In genomic region chr5:129053438-129053837, GRCh38 we compare ENCODE assay signal across 12 cellular contexts. TPM values are rescaled to one million over a fixed set of nuclear protein-coding genes. Genes with fewer than 3 reads are reported as not detected.
A peak's percentile ranks its signal among the peaks of the same experiment; 100 is the strongest.
DNase-seq lines count a peak whose midpoint lies in the region; ATAC-seq and TF ChIP-seq lines count a peak whose summit lies in the region.
"Had no signal": no experiment of that assay in that cellular context is flagged by ENCODE, and none has a peak within 500 bp of the region (broad histone marks: within the 10 kb centered on the region; RNA-seq: fewer than 3 reads in every experiment).

No MANE protein-coding gene starts in this region.

- in situ Hi-C loops in gastrocnemius medialis (cut with MboI; ENCODE audit: low sequenced_read_pairs in 4 of 4), result no loop called here

- H3K79me2 ChIP-seq in PC-3 (ENCODE audit: low read length) (no peaks in the 10 kb centered on the region), hepatocyte (no peaks in the 10 kb centered on the region)

- intact Hi-C loops in PC-3 (cut with micrococcal nuclease), result loop anchor here (1.0 kb wide), 1 partner anchor 148 kb away; no protein-coding TSS in a partner anchor
- intact Hi-C loops in dorsolateral prefrontal cortex (cut with DNase I), result loop anchor here in 1 of 2 donors (10.0 kb wide), 1 partner anchor 149 kb away; no protein-coding TSS in a partner anchor
- intact Hi-C loops in gastrocnemius medialis (cut with DNase I; ENCODE audit: low total_unique reads), result no loop called here

- no peak overlapping the region for H3K4me3 ChIP-seq in PC-3 (ENCODE audit: low read length)
- H3K4me3 ChIP-seq in dorsolateral prefrontal cortex, result no peak overlapping the region
- H3K4me3 ChIP-seq in hepatocyte, result no peak overlapping the region
- no peak overlapping the region for H3K4me3 ChIP-seq in gastrocnemius medialis
- H3K4me3 ChIP-seq: SJCRH30 had no signal

- H3K27me3 Mint-ChIP-seq in activated T-helper 17 cell treated with anti-CD3 and anti-CD28 coated beads, Interleukin-2, amount 50 U/mL, for 72 hours, result peaks cover 10% of the 10 kb centered on the region
- peaks cover 0 to 3% (median 2%) of the 10 kb centered on the region in 3 donors for H3K27me3 Mint-ChIP-seq in immature natural killer cell (ENCODE audit: low read depth in 3 of 3)

- no peaks in the 10 kb centered on the region for H3K36me3 ChIP-seq in PC-3 (ENCODE audit: low read depth, low read length)
- H3K36me3 ChIP-seq in hepatocyte (replicated peaks; ENCODE audit: insufficient read depth, low read depth), result no peaks in the 10 kb centered on the region
- no peaks in the 10 kb centered on the region for H3K36me3 ChIP-seq in gastrocnemius medialis
- H3K36me3 ChIP-seq: SJCRH30 had no signal

- ATAC-seq in PC-3 (no peak), gastrocnemius medialis (no peak)
- ATAC-seq in activated T-helper 17 cell treated with anti-CD3 and anti-CD28 coated beads, Interleukin-2, amount 50 U/mL, for 72 hours (replicated peaks), result no peak

- H3K4me1 Mint-ChIP-seq in activated T-helper 17 cell treated with anti-CD3 and anti-CD28 coated beads, Interleukin-2, amount 50 U/mL, for 72 hours, result no peaks in the 10 kb centered on the region
- H3K4me1 Mint-ChIP-seq in immature natural killer cell, result no peaks in the 10 kb centered on the region
- H3K4me1 Mint-ChIP-seq: CD8-positive, alpha-beta memory T cell; H9 had no signal

- TF ChIP-seq POLR2A in gastrocnemius medialis (IDR thresholded peaks at IDR 0.05), result no peak

- H3K27me3 ChIP-seq in PC-3 (ENCODE audit: low read length) (no peaks in the 10 kb centered on the region; the same call in 1 of the 2 replicates), dorsolateral prefrontal cortex (peaks cover 0 to 3% (median 0%) of the 10 kb centered on the region in 45 donors), hepatocyte (no peaks in the 10 kb centered on the region), gastrocnemius medialis (no peaks in the 10 kb centered on the region)
- H3K27me3 ChIP-seq: SJCRH30 had no signal

- H3K9ac ChIP-seq in PC-3 (ENCODE audit: low read length), result no peak overlapping the region

- H3K9me2 ChIP-seq in PC-3 (replicated peaks; ENCODE audit: low read length) (no peaks in the 10 kb centered on the region), hepatocyte (replicated peaks; ENCODE audit: insufficient read depth) (no peaks in the 10 kb centered on the region)

- no peak overlapping the region for H3K4me3 Mint-ChIP-seq in activated T-helper 17 cell treated with anti-CD3 and anti-CD28 coated beads, Interleukin-2, amount 50 U/mL, for 72 hours
- H3K4me3 Mint-ChIP-seq in immature natural killer cell, result no peak overlapping the region
- H3K4me3 Mint-ChIP-seq: CD8-positive, alpha-beta memory T cell; H9 had no signal

- DNase-seq in PC-3 (no peak), dorsolateral prefrontal cortex (no peak), hepatocyte (ENCODE audit: low spot score) (no peak), immature natural killer cell (no peak), gastrocnemius medialis (no peak)
- DNase-seq: CD8-positive, alpha-beta memory T cell; H9; NCI-H1930; NCI-H510A treated with DMSO at 0.1 percent for 48 hours; SJCRH30 had no signal

- H2AFZ ChIP-seq in PC-3 (ENCODE audit: low read length) (no peak overlapping the region), hepatocyte (no peak overlapping the region)

- BruUV-seq in PC-3 (replicated peaks; lab: Mats Ljungman, UMichigan), result no TSS peak

- no peaks in the 10 kb centered on the region for H3K9me3 Mint-ChIP-seq in activated T-helper 17 cell treated with anti-CD3 and anti-CD28 coated beads, Interleukin-2, amount 50 U/mL, for 72 hours
- peaks cover 0 to 10% (median 2%) of the 10 kb centered on the region in 6 donors for H3K9me3 Mint-ChIP-seq in immature natural killer cell

- no peaks in the 10 kb centered on the region for H3K4me1 ChIP-seq in PC-3 (ENCODE audit: insufficient read depth, low read length)
- H3K4me1 ChIP-seq in hepatocyte (ENCODE audit: insufficient read depth), result no peaks in the 10 kb centered on the region
- H3K4me1 ChIP-seq in gastrocnemius medialis, result no peaks in the 10 kb centered on the region
- H3K4me1 ChIP-seq: SJCRH30 had no signal

- H3K9me3 ChIP-seq in PC-3 (ENCODE audit: low read length) (no peaks in the 10 kb centered on the region), hepatocyte (ENCODE audit: low read depth) (peaks cover 8% of the 10 kb centered on the region), gastrocnemius medialis (no peaks in the 10 kb centered on the region)
- H3K9me3 ChIP-seq: SJCRH30 had no signal

- H3K4me2 ChIP-seq in PC-3 (ENCODE audit: low read length) (no peak overlapping the region), hepatocyte (no peak overlapping the region)

- POLR2A ChIA-PET in PC-3 (lab: Charles Lee; ENCODE audit: unreplicated experiment), result no interaction called here

- H3K36me3 Mint-ChIP-seq in activated T-helper 17 cell treated with anti-CD3 and anti-CD28 coated beads, Interleukin-2, amount 50 U/mL, for 72 hours (ENCODE audit: low read depth), result no peaks in the 10 kb centered on the region
- no peaks in the 10 kb centered on the region for H3K36me3 Mint-ChIP-seq in immature natural killer cell

- H3K27ac Mint-ChIP-seq in activated T-helper 17 cell treated with anti-CD3 and anti-CD28 coated beads, Interleukin-2, amount 50 U/mL, for 72 hours, result no peak overlapping the region
- H3K27ac Mint-ChIP-seq in immature natural killer cell, result no peak overlapping the region
- H3K27ac Mint-ChIP-seq: CD8-positive, alpha-beta memory T cell; H9 had no signal

- H4K20me1 ChIP-seq in PC-3 (ENCODE audit: low read length) (no peaks in the 10 kb centered on the region), hepatocyte (ENCODE audit: insufficient read depth, poor library complexity, severe bottlenecking) (no peaks in the 10 kb centered on the region)

- CTCF ChIA-PET in PC-3 (lab: Charles Lee), result no interaction called here

- TF ChIP-seq CTCF in C4-2B (conservative IDR thresholded peaks at IDR 0.05) (peak; percentile 21), PC-3 (conservative IDR thresholded peaks at IDR 0.05; ENCODE audit: low read depth, low read length) (0 out of 2 replicates have a peak, but pooled peaks have one; percentile 23), dorsolateral prefrontal cortex (IDR thresholded peaks at IDR 0.05 in 54 of 56, conservative IDR thresholded peaks at IDR 0.05 in 2 of 56; ENCODE audit: low read depth in 1 of 56, partially characterized antibody in 56 of 56) (peak in 42 of 56 donors; percentile 18 to 74 (median 38)), hepatocyte (IDR thresholded peaks at IDR 0.05; ENCODE audit: poor library complexity) (peak; percentile 34), gastrocnemius medialis (IDR thresholded peaks at IDR 0.05 in 4 of 5, conservative IDR thresholded peaks at IDR 0.05 in 1 of 5) (no peak)

- H3F3A ChIP-seq in PC-3 (ENCODE audit: low read length, unreplicated experiment), result no peaks in the 10 kb centered on the region

- H3K27ac ChIP-seq in C4-2B, result no peak overlapping the region
- H3K27ac ChIP-seq in PC-3 (ENCODE audit: low read length), result no peak overlapping the region
- no peak overlapping the region for H3K27ac ChIP-seq in dorsolateral prefrontal cortex
- H3K27ac ChIP-seq in hepatocyte, result no peak overlapping the region
- H3K27ac ChIP-seq in gastrocnemius medialis, result no peak overlapping the region
- H3K27ac ChIP-seq: SJCRH30 had no signal

RNA-seq across cellular contexts. Expression of gene ISOC1, which starts 41.1 kb away (rescaled TPM):
- total RNA-seq in PC-3 (2014; rRNA removed) (24.3 and 27.3 TPM in 2 replicates), dorsolateral prefrontal cortex (10 to 100 TPM in 103 of 120 experiments, 1 to 10 TPM in 17; 5.2 to 18.9 (median 12.0) TPM), hepatocyte (59.8 and 66.1 TPM in 2 replicates), gastrocnemius medialis (10 to 100 TPM; 11.0 to 14.0 (median 12.9) TPM)
- polyA plus RNA-seq in hepatocyte (45.9 and 67.3 TPM in 2 replicates), immature natural killer cell (10 to 100 TPM; 30.1 to 49.8 (median 34.7) TPM)
- total RNA-seq in activated T-helper 17 cell treated with anti-CD3 and anti-CD28 coated beads, Interleukin-2, amount 50 U/mL, for 72 hours, result 10 to 100 TPM; 14.4 to 24.1 TPM

Comparison
In these comparisons a context has a peak if more than half of its experiments do, and no peak if none do; other contexts are left out.
1. CTCF ChIP-seq: peak in C4-2B (single experiment), PC-3 (single experiment), dorsolateral prefrontal cortex (42 of 56) and hepatocyte (single experiment); none in gastrocnemius medialis (0 of 5).